Comparison of ENCODE assay signal across 12 cellular contexts in genomic region chr12:131713349-131713748, GRCh38. TPM values are rescaled to one million over a fixed set of nuclear protein-coding genes. Genes with fewer than 3 reads are reported as not detected.
A peak's percentile ranks its signal among the peaks of the same experiment; 100 is the strongest.
DNase-seq lines count a peak whose midpoint lies in the region; ATAC-seq and TF ChIP-seq lines count a peak whose summit lies in the region.
"Had no signal": no experiment of that assay in that cellular context is flagged by ENCODE, and none has a peak within 500 bp of the region (broad histone marks: within the 10 kb centered on the region; RNA-seq: fewer than 3 reads in every experiment).

No MANE protein-coding gene starts in this region.

- H3K27ac ChIP-seq in SK-N-SH (ENCODE audit: low read depth in 2 of 2, low read length in 1 of 2) (no peak overlapping the region), DOHH2 (ENCODE audit: low read depth, low read length) (no peak overlapping the region), mesenchymal stem cell (ENCODE audit: low read length, poor library complexity, severe bottlenecking) (no peak overlapping the region)

- H3K14ac ChIP-seq in mesenchymal stem cell (ENCODE audit: low read length in 2 of 2) = no peak overlapping the region

- no peak overlapping the region for H3K27ac Mint-ChIP-seq in activated T-helper 1 cell treated with anti-CD3 and anti-CD28 coated beads, Interleukin-12 subunit alpha, Interleukin-12 subunit beta, Interleukin-2, Interleukin-4 antibody, amounts not matched to agents 30 ng/mL and 10 ng/mL and 1 ng/mL, durations not matched to agents 14 hours and 24 hours and 36 hours

- H3F3A ChIP-seq in SK-N-SH (replicated peaks; ENCODE audit: insufficient read depth) = no peaks in the 10 kb centered on the region
- no peaks in the 10 kb centered on the region for H3F3A ChIP-seq in DOHH2 (ENCODE audit: control insufficient read depth, insufficient read depth)

- ATAC-seq in SK-N-SH treated with all-trans-retinoic acid at 6 μM for 48 hours = no peak
- no peak for ATAC-seq in GM21390 (IDR thresholded peaks at IDR 0.05; ENCODE audit: unreplicated experiment)

- H3K18ac ChIP-seq in mesenchymal stem cell (ENCODE audit: low read depth in 1 of 2, low read length in 2 of 2) = no peak overlapping the region

- peaks cover 40% of the 10 kb centered on the region for H3K36me3 Mint-ChIP-seq in activated T-helper 1 cell treated with anti-CD3 and anti-CD28 coated beads, Interleukin-12 subunit alpha, Interleukin-12 subunit beta, Interleukin-2, Interleukin-4 antibody, amounts not matched to agents 30 ng/mL and 10 ng/mL and 1 ng/mL, durations not matched to agents 14 hours and 24 hours and 36 hours (ENCODE audit: low read depth)

- H4K8ac ChIP-seq in mesenchymal stem cell (ENCODE audit: low read length) = no peak overlapping the region

- TF ChIP-seq RAD21 in SK-N-SH (IDR thresholded peaks at IDR 0.05; ENCODE audit: low read length) = no peak

- DNase-seq in SK-N-SH = no peak
- DNase-seq in activated T-helper 1 cell treated with anti-CD3 and anti-CD28 coated beads, Interleukin-12 subunit alpha, Interleukin-12 subunit beta, Interleukin-2, Interleukin-4 antibody, amounts not matched to agents 30 ng/mL and 10 ng/mL and 1 ng/mL, durations not matched to agents 14 hours and 24 hours and 36 hours (ENCODE audit: low spot score) = no peak
- no peak for DNase-seq in mesenchymal stem cell
- no peak for DNase-seq in GM03348 (ENCODE audit: low spot score)
- no peak for DNase-seq in stimulated activated naive CD4-positive, alpha-beta T cell (lab: John Stamatoyannopoulos, UW)
- DNase-seq: 8988T, aorta, NCI-H2081, occipital lobe had no signal

- POLR2A ChIA-PET in SK-N-SH (lab: Yijun Ruan, JAX) = no interaction called here

- no peak overlapping the region for H2BK15ac ChIP-seq in mesenchymal stem cell (ENCODE audit: low read depth, poor library complexity, severe bottlenecking)

- H3K9ac ChIP-seq in SK-N-SH (no peak overlapping the region), mesenchymal stem cell (ENCODE audit: low read length) (peak overlapping the region; percentile 98)

- H3K9me3 Mint-ChIP-seq in activated T-helper 1 cell treated with anti-CD3 and anti-CD28 coated beads, Interleukin-12 subunit alpha, Interleukin-12 subunit beta, Interleukin-2, Interleukin-4 antibody, amounts not matched to agents 30 ng/mL and 10 ng/mL and 1 ng/mL, durations not matched to agents 14 hours and 24 hours and 36 hours = no peaks in the 10 kb centered on the region

- peak overlapping the region; percentile 57 for H3K4me3 Mint-ChIP-seq in activated T-helper 1 cell treated with anti-CD3 and anti-CD28 coated beads, Interleukin-12 subunit alpha, Interleukin-12 subunit beta, Interleukin-2, Interleukin-4 antibody, amounts not matched to agents 30 ng/mL and 10 ng/mL and 1 ng/mL, durations not matched to agents 14 hours and 24 hours and 36 hours

- no peak overlapping the region for H3K23ac ChIP-seq in mesenchymal stem cell (ENCODE audit: low read length in 2 of 2)

- H2AK5ac ChIP-seq in mesenchymal stem cell (ENCODE audit: low read length, severe bottlenecking) = no peak overlapping the region

- H3K36me3 ChIP-seq in SK-N-SH (replicated peaks in 1 of 2; ENCODE audit: control insufficient read depth in 1 of 2, insufficient read depth in 2 of 2, low read length in 1 of 2) (peaks cover 51 to 52% of the 10 kb centered on the region in 2 experiments), DOHH2 (ENCODE audit: control insufficient read depth, low read length) (peaks cover 62% of the 10 kb centered on the region), mesenchymal stem cell (ENCODE audit: control insufficient read depth in 1 of 2, insufficient read depth in 2 of 2, low read depth in 1 of 2, low read length in 2 of 2) (peaks cover 18 to 49% of the 10 kb centered on the region in 2 experiments)

- no peak for TF ChIP-seq CTCF in SK-N-SH (IDR thresholded peaks at IDR 0.05)
- no peak for TF ChIP-seq CTCF in DOHH2 (IDR thresholded peaks at IDR 0.05; ENCODE audit: low read depth, low read length, poor library complexity, severe bottlenecking)

- peak overlapping the region; percentile 96; the same call in 1 of the 2 replicates for H3K4me2 ChIP-seq in SK-N-SH
- H3K4me2 ChIP-seq in DOHH2 (ENCODE audit: low read length) = peak overlapping the region; percentile 92; the same call in 1 of the 2 replicates
- H3K4me2 ChIP-seq in mesenchymal stem cell (ENCODE audit: low read length, poor library complexity, severe bottlenecking) = no peak overlapping the region

- H3K79me2 ChIP-seq in SK-N-SH (ENCODE audit: insufficient read depth) (peaks cover 55% of the 10 kb centered on the region), DOHH2 (ENCODE audit: control insufficient read depth, low read length) (peaks cover 60% of the 10 kb centered on the region)

- H2BK120ac ChIP-seq in mesenchymal stem cell (ENCODE audit: low read depth, low read length) = no peak overlapping the region

- H3K27me3 Mint-ChIP-seq in activated T-helper 1 cell treated with anti-CD3 and anti-CD28 coated beads, Interleukin-12 subunit alpha, Interleukin-12 subunit beta, Interleukin-2, Interleukin-4 antibody, amounts not matched to agents 30 ng/mL and 10 ng/mL and 1 ng/mL, durations not matched to agents 14 hours and 24 hours and 36 hours (ENCODE audit: insufficient read depth) = no peaks in the 10 kb centered on the region

- H3K9me2 ChIP-seq in SK-N-SH = no peaks in the 10 kb centered on the region
- no peaks in the 10 kb centered on the region for H3K9me2 ChIP-seq in DOHH2 (replicated peaks; ENCODE audit: control insufficient read depth, low read length)

- WGBS in SK-N-SH (ENCODE audit: low lambda C conversion rate) = 95% methylated on average over 8 of the region's 8 CpGs
- WGBS in mesenchymal stem cell = 97% methylated on average over 8 of the region's 8 CpGs

- peaks cover 5% of the 10 kb centered on the region; the same call in 1 of the 2 replicates for H4K20me1 ChIP-seq in SK-N-SH (ENCODE audit: insufficient read depth)
- peaks cover 6% of the 10 kb centered on the region; the same call in 1 of the 2 replicates for H4K20me1 ChIP-seq in DOHH2 (ENCODE audit: control insufficient read depth, insufficient read depth, low read depth, low read length)

- no peak for TF ChIP-seq EP300 in SK-N-SH (IDR thresholded peaks at IDR 0.05; ENCODE audit: borderline replicate concordance in 1 of 2, low read depth in 1 of 2, low read length in 1 of 2)

- H2BK5ac ChIP-seq in mesenchymal stem cell (ENCODE audit: low read depth, low read length, poor library complexity, severe bottlenecking) = no peak overlapping the region

- no peak overlapping the region for H3K4ac ChIP-seq in mesenchymal stem cell (ENCODE audit: low read depth in 1 of 2, low read length in 2 of 2)

- peaks cover 14% of the 10 kb centered on the region for H3K79me1 ChIP-seq in mesenchymal stem cell (replicated peaks; ENCODE audit: low read length, poor library complexity, severe bottlenecking)

- H3K27me3 ChIP-seq in SK-N-SH (ENCODE audit: insufficient read depth) (no peaks in the 10 kb centered on the region), DOHH2 (ENCODE audit: control insufficient read depth, low read length) (no peaks in the 10 kb centered on the region), mesenchymal stem cell (ENCODE audit: control insufficient read depth in 1 of 2, insufficient read depth in 1 of 2, low read length in 2 of 2) (no peaks in the 10 kb centered on the region)

- CTCF ChIA-PET in SK-N-SH (lab: Yijun Ruan, JAX) = interaction anchor here (1.2 kb wide), 1 partner anchor 12 kb away, joined by 3 read pairs; no protein-coding TSS in a partner anchor

- intact Hi-C loops in activated T-helper 1 cell treated with anti-CD3 and anti-CD28 coated beads, Interleukin-12 subunit alpha, Interleukin-12 subunit beta, Interleukin-2, Interleukin-4 antibody, amounts not matched to agents 30 ng/mL and 10 ng/mL and 1 ng/mL, durations not matched to agents 14 hours and 24 hours and 36 hours (cut with micrococcal nuclease) = loop anchor here (5.0 to 10.0 kb wide), 4 partner anchors 184 to 839 kb away; partner anchors contain the start of gene RAN

- peaks cover 5 to 20% of the 10 kb centered on the region in 2 experiments; a peak in 3 of 4 replicates for H3K4me1 ChIP-seq in SK-N-SH (ENCODE audit: control insufficient read depth in 1 of 2, insufficient read depth in 2 of 2, low read depth in 1 of 2, low read length in 1 of 2)
- peaks cover 21% of the 10 kb centered on the region for H3K4me1 ChIP-seq in DOHH2 (ENCODE audit: control insufficient read depth, low read length)
- peaks cover 8% of the 10 kb centered on the region for H3K4me1 ChIP-seq in mesenchymal stem cell (ENCODE audit: control insufficient read depth, insufficient read depth, low read depth, low read length)

- no peak overlapping the region for H2BK12ac ChIP-seq in mesenchymal stem cell (ENCODE audit: low read length in 2 of 2)

- no peak overlapping the region for H4K91ac ChIP-seq in mesenchymal stem cell (ENCODE audit: low read length)

- peaks cover 26% of the 10 kb centered on the region for H3K4me1 Mint-ChIP-seq in activated T-helper 1 cell treated with anti-CD3 and anti-CD28 coated beads, Interleukin-12 subunit alpha, Interleukin-12 subunit beta, Interleukin-2, Interleukin-4 antibody, amounts not matched to agents 30 ng/mL and 10 ng/mL and 1 ng/mL, durations not matched to agents 14 hours and 24 hours and 36 hours (ENCODE audit: low read depth)

- H3K4me3 ChIP-seq in SK-N-SH (ENCODE audit: low read depth in 2 of 2, low read length in 1 of 2) (no peak overlapping the region), DOHH2 (ENCODE audit: low read length) (no peak overlapping the region), mesenchymal stem cell (ENCODE audit: insufficient read depth in 1 of 2, low read depth in 1 of 2, low read length in 2 of 2) (peak overlapping the region in 1 of 2 experiments; percentile 13)

- H3K9me3 ChIP-seq in SK-N-SH (no peaks in the 10 kb centered on the region), DOHH2 (ENCODE audit: control insufficient read depth, insufficient read depth, low read length) (no peaks in the 10 kb centered on the region), mesenchymal stem cell (ENCODE audit: control insufficient read depth, low read length) (no peaks in the 10 kb centered on the region)

- H2AFZ ChIP-seq in SK-N-SH (ENCODE audit: low read depth) (no peak overlapping the region), mesenchymal stem cell (ENCODE audit: low read depth, low read length) (no peak overlapping the region)

RNA-seq across cellular contexts. Expression of gene SFSWAP, which starts 2.5 kb away (rescaled TPM):
- polyA plus RNA-seq in SK-N-SH (2012; rRNA removed) = 27.9 and 30.3 TPM in 2 replicates
- 13.5 and 14.0 TPM in 2 replicates for polyA plus RNA-seq in SK-N-SH (2012; cell fraction: cytosol; rRNA removed)
- 155 and 180 TPM in 2 replicates for polyA plus RNA-seq in SK-N-SH (2012; cell fraction: nucleus; rRNA removed)
- total RNA-seq in activated T-helper 1 cell treated with anti-CD3 and anti-CD28 coated beads, Interleukin-12 subunit alpha, Interleukin-12 subunit beta, Interleukin-2, Interleukin-4 antibody, amounts not matched to agents 30 ng/mL and 10 ng/mL and 1 ng/mL, durations not matched to agents 14 hours and 24 hours and 36 hours = 65.3 and 69.3 TPM in 2 replicates
- polyA plus RNA-seq in mesenchymal stem cell (2013, experiment 1 of 2) = 31.4 TPM
- 30.6 TPM for polyA plus RNA-seq in mesenchymal stem cell (2013, experiment 2 of 2)
